Comparison of ENCODE assay signal across 2 cellular contexts in the genomic region with DNA sequence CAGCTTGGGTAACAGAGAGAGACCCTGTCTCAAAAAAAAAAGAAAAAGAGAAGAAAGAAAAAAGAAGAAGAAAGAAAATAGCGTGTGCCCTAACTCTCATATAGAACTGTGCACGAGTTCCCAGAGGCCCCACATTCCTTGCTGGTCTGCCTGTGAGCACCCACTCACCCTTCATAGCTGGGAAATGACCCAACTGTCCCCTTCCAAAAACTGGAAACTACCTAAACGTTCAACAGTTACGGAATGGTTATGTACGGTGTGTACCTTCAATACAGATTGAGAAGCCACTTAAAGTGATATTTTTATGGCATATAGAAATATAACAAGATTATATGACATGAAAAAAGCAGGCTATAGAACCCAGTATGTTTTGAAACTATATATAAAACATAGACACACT.
A peak's percentile ranks its signal among the peaks of the same experiment; 100 is the strongest.
TF ChIP-seq lines count a peak whose summit lies in the region.

No MANE protein-coding gene starts in this region.

TF ChIP-seq in HepG2, 621 proteins besides CTCF, POLR2A, EP300 and RAD21:
- 0 out of 2 replicates have a peak, but pooled peaks have one; percentile 39 for TF ChIP-seq ZNF7 (CRISPR knock-in tag; IDR thresholded peaks at IDR 0.05)
- TF ChIP-seq ZNF737 (CRISPR knock-in tag; IDR thresholded peaks at IDR 0.05; ENCODE audit: borderline replicate concordance) = no peak
- TF ChIP-seq TAF1 (CRISPR knock-in tag; IDR thresholded peaks at IDR 0.05) = no peak
- no peak for TF ChIP-seq ZNF33A (CRISPR knock-in tag; IDR thresholded peaks at IDR 0.05; ENCODE audit: borderline replicate concordance)

TF ChIP-seq in GM23338, 12 proteins besides CTCF, POLR2A, EP300 and RAD21:
- TF ChIP-seq JUNB (IDR thresholded peaks at IDR 0.05; ENCODE audit: unreplicated experiment) (no peak), STAT1 (IDR thresholded peaks at IDR 0.05; ENCODE audit: unreplicated experiment) (no peak), EZH2 (IDR thresholded peaks at IDR 0.05; ENCODE audit: low read depth, unreplicated experiment) (no peak), NANOG (IDR thresholded peaks at IDR 0.05; ENCODE audit: borderline replicate concordance) (no peak), CREB1 (CRISPR knock-in tag; IDR thresholded peaks at IDR 0.05; ENCODE audit: low read depth) (no peak), EZH2phosphoT487 (IDR thresholded peaks at IDR 0.05; ENCODE audit: unreplicated experiment) (no peak), POLR2AphosphoS5 (IDR thresholded peaks at IDR 0.05; ENCODE audit: low read depth) (no peak), ZNF331 (CRISPR knock-in tag; IDR thresholded peaks at IDR 0.05; ENCODE audit: low read depth) (no peak), ZNF114 (CRISPR knock-in tag; IDR thresholded peaks at IDR 0.05) (no peak)
- TF ChIP-seq, protein P1, sequence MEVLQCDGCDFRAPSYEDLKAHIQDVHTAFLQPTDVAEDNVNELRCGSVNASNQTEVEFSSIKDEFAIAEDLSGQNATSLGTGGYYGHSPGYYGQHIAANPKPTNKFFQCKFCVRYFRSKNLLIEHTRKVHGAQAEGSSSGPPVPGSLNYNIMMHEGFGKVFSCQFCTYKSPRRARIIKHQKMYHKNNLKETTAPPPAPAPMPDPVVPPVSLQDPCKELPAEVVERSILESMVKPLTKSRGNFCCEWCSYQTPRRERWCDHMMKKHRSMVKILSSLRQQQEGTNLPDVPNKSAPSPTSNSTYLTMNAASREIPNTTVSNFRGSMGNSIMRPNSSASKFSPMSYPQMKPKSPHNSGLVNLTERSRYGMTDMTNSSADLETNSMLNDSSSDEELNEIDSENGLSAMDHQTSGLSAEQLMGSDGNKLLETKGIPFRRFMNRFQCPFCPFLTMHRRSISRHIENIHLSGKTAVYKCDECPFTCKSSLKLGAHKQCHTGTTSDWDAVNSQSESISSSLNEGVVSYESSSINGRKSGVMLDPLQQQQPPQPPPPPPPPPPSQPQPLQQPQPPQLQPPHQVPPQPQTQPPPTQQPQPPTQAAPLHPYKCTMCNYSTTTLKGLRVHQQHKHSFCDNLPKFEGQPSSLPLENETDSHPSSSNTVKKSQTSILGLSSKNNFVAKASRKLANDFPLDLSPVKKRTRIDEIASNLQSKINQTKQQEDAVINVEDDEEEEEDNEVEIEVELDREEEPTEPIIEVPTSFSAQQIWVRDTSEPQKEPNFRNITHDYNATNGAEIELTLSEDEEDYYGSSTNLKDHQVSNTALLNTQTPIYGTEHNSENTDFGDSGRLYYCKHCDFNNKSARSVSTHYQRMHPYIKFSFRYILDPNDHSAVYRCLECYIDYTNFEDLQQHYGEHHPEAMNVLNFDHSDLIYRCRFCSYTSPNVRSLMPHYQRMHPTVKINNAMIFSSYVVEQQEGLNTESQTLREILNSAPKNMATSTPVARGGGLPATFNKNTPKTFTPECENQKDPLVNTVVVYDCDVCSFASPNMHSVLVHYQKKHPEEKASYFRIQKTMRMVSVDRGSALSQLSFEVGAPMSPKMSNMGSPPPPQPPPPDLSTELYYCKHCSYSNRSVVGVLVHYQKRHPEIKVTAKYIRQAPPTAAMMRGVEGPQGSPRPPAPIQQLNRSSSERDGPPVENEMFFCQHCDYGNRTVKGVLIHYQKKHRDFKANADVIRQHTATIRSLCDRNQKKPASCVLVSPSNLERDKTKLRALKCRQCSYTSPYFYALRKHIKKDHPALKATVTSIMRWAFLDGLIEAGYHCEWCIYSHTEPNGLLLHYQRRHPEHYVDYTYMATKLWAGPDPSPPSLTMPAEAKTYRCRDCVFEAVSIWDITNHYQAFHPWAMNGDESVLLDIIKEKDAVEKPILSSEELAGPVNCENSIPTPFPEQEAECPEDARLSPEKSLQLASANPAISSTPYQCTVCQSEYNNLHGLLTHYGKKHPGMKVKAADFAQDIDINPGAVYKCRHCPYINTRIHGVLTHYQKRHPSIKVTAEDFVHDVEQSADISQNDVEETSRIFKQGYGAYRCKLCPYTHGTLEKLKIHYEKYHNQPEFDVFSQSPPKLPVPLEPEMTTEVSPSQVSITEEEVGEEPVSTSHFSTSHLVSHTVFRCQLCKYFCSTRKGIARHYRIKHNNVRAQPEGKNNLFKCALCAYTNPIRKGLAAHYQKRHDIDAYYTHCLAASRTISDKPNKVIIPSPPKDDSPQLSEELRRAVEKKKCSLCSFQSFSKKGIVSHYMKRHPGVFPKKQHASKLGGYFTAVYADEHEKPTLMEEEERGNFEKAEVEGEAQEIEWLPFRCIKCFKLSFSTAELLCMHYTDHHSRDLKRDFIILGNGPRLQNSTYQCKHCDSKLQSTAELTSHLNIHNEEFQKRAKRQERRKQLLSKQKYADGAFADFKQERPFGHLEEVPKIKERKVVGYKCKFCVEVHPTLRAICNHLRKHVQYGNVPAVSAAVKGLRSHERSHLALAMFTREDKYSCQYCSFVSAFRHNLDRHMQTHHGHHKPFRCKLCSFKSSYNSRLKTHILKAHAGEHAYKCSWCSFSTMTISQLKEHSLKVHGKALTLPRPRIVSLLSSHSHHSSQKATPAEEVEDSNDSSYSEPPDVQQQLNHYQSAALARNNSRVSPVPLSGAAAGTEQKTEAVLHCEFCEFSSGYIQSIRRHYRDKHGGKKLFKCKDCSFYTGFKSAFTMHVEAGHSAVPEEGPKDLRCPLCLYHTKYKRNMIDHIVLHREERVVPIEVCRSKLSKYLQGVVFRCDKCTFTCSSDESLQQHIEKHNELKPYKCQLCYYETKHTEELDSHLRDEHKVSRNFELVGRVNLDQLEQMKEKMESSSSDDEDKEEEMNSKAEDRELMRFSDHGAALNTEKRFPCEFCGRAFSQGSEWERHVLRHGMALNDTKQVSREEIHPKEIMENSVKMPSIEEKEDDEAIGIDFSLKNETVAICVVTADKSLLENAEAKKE (CRISPR knock-in tag; IDR thresholded peaks at IDR 0.05) = no peak
- TF ChIP-seq, protein P2, sequence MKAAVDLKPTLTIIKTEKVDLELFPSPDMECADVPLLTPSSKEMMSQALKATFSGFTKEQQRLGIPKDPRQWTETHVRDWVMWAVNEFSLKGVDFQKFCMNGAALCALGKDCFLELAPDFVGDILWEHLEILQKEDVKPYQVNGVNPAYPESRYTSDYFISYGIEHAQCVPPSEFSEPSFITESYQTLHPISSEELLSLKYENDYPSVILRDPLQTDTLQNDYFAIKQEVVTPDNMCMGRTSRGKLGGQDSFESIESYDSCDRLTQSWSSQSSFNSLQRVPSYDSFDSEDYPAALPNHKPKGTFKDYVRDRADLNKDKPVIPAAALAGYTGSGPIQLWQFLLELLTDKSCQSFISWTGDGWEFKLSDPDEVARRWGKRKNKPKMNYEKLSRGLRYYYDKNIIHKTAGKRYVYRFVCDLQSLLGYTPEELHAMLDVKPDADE (IDR thresholded peaks at IDR 0.05) = no peak
- TF ChIP-seq, protein P3, sequence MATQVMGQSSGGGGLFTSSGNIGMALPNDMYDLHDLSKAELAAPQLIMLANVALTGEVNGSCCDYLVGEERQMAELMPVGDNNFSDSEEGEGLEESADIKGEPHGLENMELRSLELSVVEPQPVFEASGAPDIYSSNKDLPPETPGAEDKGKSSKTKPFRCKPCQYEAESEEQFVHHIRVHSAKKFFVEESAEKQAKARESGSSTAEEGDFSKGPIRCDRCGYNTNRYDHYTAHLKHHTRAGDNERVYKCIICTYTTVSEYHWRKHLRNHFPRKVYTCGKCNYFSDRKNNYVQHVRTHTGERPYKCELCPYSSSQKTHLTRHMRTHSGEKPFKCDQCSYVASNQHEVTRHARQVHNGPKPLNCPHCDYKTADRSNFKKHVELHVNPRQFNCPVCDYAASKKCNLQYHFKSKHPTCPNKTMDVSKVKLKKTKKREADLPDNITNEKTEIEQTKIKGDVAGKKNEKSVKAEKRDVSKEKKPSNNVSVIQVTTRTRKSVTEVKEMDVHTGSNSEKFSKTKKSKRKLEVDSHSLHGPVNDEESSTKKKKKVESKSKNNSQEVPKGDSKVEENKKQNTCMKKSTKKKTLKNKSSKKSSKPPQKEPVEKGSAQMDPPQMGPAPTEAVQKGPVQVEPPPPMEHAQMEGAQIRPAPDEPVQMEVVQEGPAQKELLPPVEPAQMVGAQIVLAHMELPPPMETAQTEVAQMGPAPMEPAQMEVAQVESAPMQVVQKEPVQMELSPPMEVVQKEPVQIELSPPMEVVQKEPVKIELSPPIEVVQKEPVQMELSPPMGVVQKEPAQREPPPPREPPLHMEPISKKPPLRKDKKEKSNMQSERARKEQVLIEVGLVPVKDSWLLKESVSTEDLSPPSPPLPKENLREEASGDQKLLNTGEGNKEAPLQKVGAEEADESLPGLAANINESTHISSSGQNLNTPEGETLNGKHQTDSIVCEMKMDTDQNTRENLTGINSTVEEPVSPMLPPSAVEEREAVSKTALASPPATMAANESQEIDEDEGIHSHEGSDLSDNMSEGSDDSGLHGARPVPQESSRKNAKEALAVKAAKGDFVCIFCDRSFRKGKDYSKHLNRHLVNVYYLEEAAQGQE (IDR thresholded peaks at IDR 0.05; ENCODE audit: unreplicated experiment) = no peak
